Comparison of ENCODE assay signal across 8 cellular contexts in genomic region chr1:203861379-203862184, GRCh38. TPM values are rescaled to one million over a fixed set of nuclear protein-coding genes. Genes with fewer than 3 reads are reported as not detected.
A peak's percentile ranks its signal among the peaks of the same experiment; 100 is the strongest.
DNase-seq lines count a peak whose midpoint lies in the region; ATAC-seq, FAIRE-seq and TF ChIP-seq lines count a peak whose summit lies in the region.

SNRPE (plus strand) TSS chr1:203861599; CDS start chr1:203861660, 61 bp downstream.

- no peaks in the 10 kb centered on the region for H3K4me1 ChIP-seq in breast epithelium
- H3K4me1 ChIP-seq in iPS-20b (ENCODE audit: insufficient read depth, low read length), result peaks cover 6% of the 10 kb centered on the region; the same call in 1 of the 2 replicates
- H3K4me1 ChIP-seq in small intestine (ENCODE audit: control insufficient read depth in 2 of 2, insufficient read depth in 1 of 2, low read depth in 1 of 2, low read length in 1 of 2), result peaks cover 0 to 4% of the 10 kb centered on the region in 2 donors

- peaks cover 13% of the 10 kb centered on the region for H3K36me3 ChIP-seq in breast epithelium
- peaks cover 32% of the 10 kb centered on the region for H3K36me3 ChIP-seq in iPS-20b (ENCODE audit: insufficient read depth, low read depth, low read length)
- H3K36me3 ChIP-seq in small intestine (ENCODE audit: control insufficient read depth in 2 of 2, insufficient read depth in 2 of 2, low read length in 2 of 2), result peaks cover 10 to 14% of the 10 kb centered on the region in 2 donors

- no peaks in the 10 kb centered on the region for H3K9me3 ChIP-seq in breast epithelium
- no peaks in the 10 kb centered on the region for H3K9me3 ChIP-seq in iPS-20b (ENCODE audit: insufficient read depth, low read depth, low read length)
- H3K9me3 ChIP-seq in small intestine (ENCODE audit: control insufficient read depth, low read depth), result no peaks in the 10 kb centered on the region

- TF ChIP-seq POLR2A in breast epithelium (IDR thresholded peaks at IDR 0.05), result peak; percentile 77

- intact Hi-C loops in breast epithelium (cut with DNase I; ENCODE audit: low total_unique reads), result loop anchor here (5.0 to 10.0 kb wide), 2 partner anchors 266 to 503 kb away; no protein-coding TSS in a partner anchor

- ATAC-seq in GM18873 (IDR thresholded peaks at IDR 0.05; ENCODE audit: low FRiP score, unreplicated experiment) (peak; percentile 93), HG03139 (IDR thresholded peaks at IDR 0.05; ENCODE audit: unreplicated experiment) (peak; percentile 96)

- H3K27me3 ChIP-seq in breast epithelium, result no peaks in the 10 kb centered on the region
- H3K27me3 ChIP-seq in iPS-20b (ENCODE audit: insufficient read depth, low read length), result no peaks in the 10 kb centered on the region
- H3K27me3 ChIP-seq in small intestine (ENCODE audit: control insufficient read depth in 2 of 2, insufficient read depth in 2 of 2, low read length in 2 of 2), result no peaks in the 10 kb centered on the region

- H3K4me3 ChIP-seq in breast epithelium, result peak within 1 kb of the TSS; percentile 92 to 98 (median 97)
- H3K4me3 ChIP-seq in iPS-20b (ENCODE audit: low read length), result peak within 1 kb of the TSS; percentile 83
- peak within 1 kb of the TSS; percentile 68 to 83 for H3K4me3 ChIP-seq in small intestine (ENCODE audit: low read depth in 1 of 2, low read length in 2 of 2)

- H3K27ac ChIP-seq in VCaP (peak within 1 kb of the TSS; percentile 90), breast epithelium (peak within 1 kb of the TSS; percentile 82 to 87), iPS-20b (ENCODE audit: low read length) (peak within 1 kb of the TSS; percentile 82), small intestine (ENCODE audit: low read depth in 1 of 2, low read length in 1 of 2) (peak within 1 kb of the TSS; percentile 90 to 97)

- DNase-seq in AG08395 (ENCODE audit: low spot score), result peak; percentile 98
- peak; percentile 98 for DNase-seq in NCI-H2196 treated with DMSO at 0.1 percent for 48 hours (lab: John Stamatoyannopoulos, UW; ENCODE audit: unreplicated experiment)
- DNase-seq in breast epithelium (ENCODE audit: low spot score in 2 of 2), result peak; percentile 96
- peak; percentile 99 for DNase-seq in small intestine

- no peak for FAIRE-seq in small intestine (lab: Jason Lieb, UNC)

- 0 to 1% (median 0%) methylated on average over 48 of the region's 48 CpGs for WGBS in small intestine, 3 donors

- peak; percentile 97 for TF ChIP-seq CTCF in VCaP (conservative IDR thresholded peaks at IDR 0.05)
- peak; percentile 94 to 98 (median 96) for TF ChIP-seq CTCF in breast epithelium (IDR thresholded peaks at IDR 0.05)

- peak within 1 kb of the TSS; percentile 95 for H3K9ac ChIP-seq in iPS-20b (ENCODE audit: low read depth, low read length)

RNA-seq across cellular contexts. Expression of gene SNRPE, which starts in this region (rescaled TPM):
- 10 to 100 TPM; 51.8 to 74.9 (median 73.4) TPM for total RNA-seq in breast epithelium
- polyA plus RNA-seq in small intestine, result 100 to 1,000 TPM in 1 of 3 donors, 10 to 100 TPM in 2; 46.3 to 156 (median 81.1) TPM

Comparison
In these comparisons a context has a peak if more than half of its experiments do, and no peak if none do; other contexts are left out.
1. Peak in every context shown above with its lines: DNase-seq, ATAC-seq, H3K4me3 ChIP-seq and H3K27ac ChIP-seq.